In genomic region chr10:3760083-3760482, GRCh38 we compare ENCODE assay signal across 24 cellular contexts. TPM values are rescaled to one million over a fixed set of nuclear protein-coding genes. Genes with fewer than 3 reads are reported as not detected.
DNase-seq lines count a peak whose midpoint lies in the region; ATAC-seq and TF ChIP-seq lines count a peak whose summit lies in the region.
"Had no signal": no experiment of that assay in that cellular context is flagged by ENCODE, and none has a peak within 500 bp of the region (broad histone marks: within the 10 kb centered on the region; RNA-seq: fewer than 3 reads in every experiment).

No MANE protein-coding gene starts in this region.

- H3K4me1 Mint-ChIP-seq in activated CD8-positive, alpha-beta memory T cell treated with anti-CD3 and anti-CD28 coated beads, Interleukin-2, amount 10 ng/mL, durations not matched to agents 7 days and 5 days, result peaks cover 95% of the 10 kb centered on the region
- peaks cover 69% of the 10 kb centered on the region for H3K4me1 Mint-ChIP-seq in central memory CD8-positive, alpha-beta T cell
- H3K4me1 Mint-ChIP-seq in osteocyte (ENCODE audit: unreplicated experiment), result peaks cover 10% of the 10 kb centered on the region

- H3K4me3 ChIP-seq in HEK293 (ENCODE audit: low read depth, low read length) (no peak overlapping the region), foreskin fibroblast (ENCODE audit: low read depth in 1 of 2, low read length in 2 of 2) (no peak overlapping the region)
- H3K4me3 ChIP-seq: body of pancreas, ovary, upper lobe of left lung had no signal

- H3K27me3 Mint-ChIP-seq in activated CD8-positive, alpha-beta memory T cell treated with anti-CD3 and anti-CD28 coated beads, Interleukin-2, amount 10 ng/mL, durations not matched to agents 7 days and 5 days, result no peaks in the 10 kb centered on the region
- no peaks in the 10 kb centered on the region for H3K27me3 Mint-ChIP-seq in central memory CD8-positive, alpha-beta T cell
- H3K27me3 Mint-ChIP-seq in osteocyte (ENCODE audit: unreplicated experiment), result peaks cover under 1% of the 10 kb centered on the region

- H3K36me3 ChIP-seq in HEK293 (ENCODE audit: control insufficient read depth in 2 of 2, insufficient read depth in 1 of 2, low read length in 2 of 2), result no peaks in the 10 kb centered on the region
- H3K36me3 ChIP-seq: ovary, upper lobe of left lung had no signal

- peaks cover 12% of the 10 kb centered on the region for H3K36me3 Mint-ChIP-seq in activated CD8-positive, alpha-beta memory T cell treated with anti-CD3 and anti-CD28 coated beads, Interleukin-2, amount 10 ng/mL, durations not matched to agents 7 days and 5 days
- H3K36me3 Mint-ChIP-seq in central memory CD8-positive, alpha-beta T cell (ENCODE audit: insufficient read depth), result peaks cover 12% of the 10 kb centered on the region
- H3K36me3 Mint-ChIP-seq in osteocyte (ENCODE audit: unreplicated experiment), result no peaks in the 10 kb centered on the region
- H3K36me3 Mint-ChIP-seq: T-cell had no signal

- DNase-seq in activated CD8-positive, alpha-beta memory T cell treated with anti-CD3 and anti-CD28 coated beads, Interleukin-2, amount 50 U/mL, for 48 hours, result peak; percentile 51
- no peak for DNase-seq in activated CD8-positive, alpha-beta memory T cell treated with anti-CD3 and anti-CD28 coated beads, Interleukin-2, amount 10 ng/mL, durations not matched to agents 7 days and 5 days
- no peak for DNase-seq in central memory CD8-positive, alpha-beta T cell (ENCODE audit: low spot score in 2 of 2)
- peak; percentile 56 for DNase-seq in osteocyte (ENCODE audit: extremely low spot score, unreplicated experiment)
- no peak for DNase-seq in foreskin fibroblast
- DNase-seq in cerebellar nuclear complex (lab: John Stamatoyannopoulos, UW), result no peak
- DNase-seq: ACHN; activated gamma-delta T cell; body of pancreas; effector CD4-positive, alpha-beta T cell; NCI-H1417 treated with DMSO at 0.1 percent for 48 hours; NCI-H2081; NCI-H2227 treated with DMSO at 0.1 percent for 48 hours; ovary; RPMI8226; small intestine; stimulated activated CD4-positive, alpha-beta T cell treated with anti-CD3 and anti-CD28 coated beads, Interleukin-1b, Interleukin-23, amount 100 ng/mL, for 48 hours; T-cell had no signal

- H3K27ac Mint-ChIP-seq in activated CD8-positive, alpha-beta memory T cell treated with anti-CD3 and anti-CD28 coated beads, Interleukin-2, amount 10 ng/mL, durations not matched to agents 7 days and 5 days, result no peak overlapping the region
- peak overlapping the region; percentile 97 for H3K27ac Mint-ChIP-seq in central memory CD8-positive, alpha-beta T cell (ENCODE audit: low read depth)
- H3K27ac Mint-ChIP-seq in osteocyte (ENCODE audit: unreplicated experiment), result no peak overlapping the region
- H3K27ac Mint-ChIP-seq: nephron had no signal

- TF ChIP-seq CTCF in HEK293 (tag by site-specific recombination; IDR thresholded peaks at IDR 0.05) (no peak), osteocyte (IDR thresholded peaks at IDR 0.05) (no peak), foreskin fibroblast (IDR thresholded peaks at IDR 0.05; ENCODE audit: low read depth, low read length) (no peak)

- CTCF ChIA-PET in activated CD8-positive, alpha-beta memory T cell treated with anti-CD3 and anti-CD28 coated beads, Interleukin-2, amount 10 ng/mL, durations not matched to agents 7 days and 5 days (lab: Charles Lee), result no interaction called here
- CTCF ChIA-PET in HEK293 (lab: Yijun Ruan, JAX), result no interaction called here

- H3K9me3 Mint-ChIP-seq in activated CD8-positive, alpha-beta memory T cell treated with anti-CD3 and anti-CD28 coated beads, Interleukin-2, amount 10 ng/mL, durations not matched to agents 7 days and 5 days (ENCODE audit: low read depth), result peaks cover 3% of the 10 kb centered on the region
- H3K9me3 Mint-ChIP-seq in central memory CD8-positive, alpha-beta T cell, result no peaks in the 10 kb centered on the region
- H3K9me3 Mint-ChIP-seq in osteocyte (ENCODE audit: unreplicated experiment), result no peaks in the 10 kb centered on the region
- H3K9me3 Mint-ChIP-seq: nephron, T-cell had no signal

- ATAC-seq in activated CD8-positive, alpha-beta memory T cell treated with anti-CD3 and anti-CD28 coated beads, Interleukin-2, amount 10 ng/mL, durations not matched to agents 7 days and 5 days, result no peak
- ATAC-seq in central memory CD8-positive, alpha-beta T cell (replicated peaks; ENCODE audit: extremely low read depth, poor library complexity, severe bottlenecking), result no peak
- ATAC-seq in HG02970 (IDR thresholded peaks at IDR 0.05; ENCODE audit: low FRiP score, unreplicated experiment), result no peak
- ATAC-seq: body of pancreas, HCT116, T-cell had no signal

- H3K4me3 Mint-ChIP-seq in activated CD8-positive, alpha-beta memory T cell treated with anti-CD3 and anti-CD28 coated beads, Interleukin-2, amount 10 ng/mL, durations not matched to agents 7 days and 5 days, result no peak overlapping the region
- H3K4me3 Mint-ChIP-seq in central memory CD8-positive, alpha-beta T cell, result peak overlapping the region; percentile 5
- H3K4me3 Mint-ChIP-seq in osteocyte (ENCODE audit: unreplicated experiment), result no peak overlapping the region
- H3K4me3 Mint-ChIP-seq: nephron had no signal

- H3K27ac ChIP-seq in HEK293 (ENCODE audit: extremely low read depth, low read depth, low read length), result no peak overlapping the region
- H3K27ac ChIP-seq: body of pancreas, epithelial cell of prostate, ovary, upper lobe of left lung had no signal

- H3K4me1 ChIP-seq in HEK293 (ENCODE audit: control insufficient read depth, insufficient read depth, low read length), result no peaks in the 10 kb centered on the region
- H3K4me1 ChIP-seq: body of pancreas had no signal

- POLR2A ChIA-PET in HEK293 (lab: Yijun Ruan, JAX), result no interaction called here

- no peaks in the 10 kb centered on the region for H3K9me3 ChIP-seq in HEK293 (ENCODE audit: control insufficient read depth, insufficient read depth, low read depth, low read length)
- H3K9me3 ChIP-seq: body of pancreas, ovary, upper lobe of left lung had no signal

TF ChIP-seq in HEK293, 187 proteins besides CTCF, POLR2A, EP300 and RAD21:
- TF ChIP-seq ZNF433 (tag by site-specific recombination; IDR thresholded peaks at IDR 0.05; ENCODE audit: low read depth) (no peak), ZNF654 (tag by site-specific recombination; IDR thresholded peaks at IDR 0.05; ENCODE audit: low read depth) (no peak), ZNF48 (tag by site-specific recombination; IDR thresholded peaks at IDR 0.05) (no peak), PRDM4 (tag by site-specific recombination; IDR thresholded peaks at IDR 0.05) (peak; percentile 62; the same call in 1 of the 2 replicates), ZNF248 (tag by site-specific recombination; IDR thresholded peaks at IDR 0.05) (no peak), ZNF174 (tag by site-specific recombination; IDR thresholded peaks at IDR 0.05) (no peak), ZNF629 (tag by site-specific recombination; IDR thresholded peaks at IDR 0.05) (no peak), MEIS1 (CRISPR knock-in tag; IDR thresholded peaks at IDR 0.05; ENCODE audit: borderline replicate concordance) (no peak)

RNA-seq across cellular contexts. Expression of gene KLF6, which starts 24.9 kb away (rescaled TPM):
- total RNA-seq in activated CD8-positive, alpha-beta memory T cell treated with anti-CD3 and anti-CD28 coated beads, Interleukin-2, amount 10 ng/mL, durations not matched to agents 7 days and 5 days, result 100 to 1,000 TPM; 149 to 208 TPM
- 263 and 341 TPM in 2 replicates for total RNA-seq in osteocyte

Comparison
In these comparisons a context has a peak if more than half of its experiments do, and no peak if none do; other contexts are left out.
1. DNase-seq: peak in activated CD8-positive, alpha-beta memory T cell treated with anti-CD3 and anti-CD28 coated beads, Interleukin-2, amount 50 U/mL, for 48 hours (single experiment) and osteocyte (single experiment); none in activated CD8-positive, alpha-beta memory T cell treated with anti-CD3 and anti-CD28 coated beads, Interleukin-2, amount 10 ng/mL, durations not matched to agents 7 days and 5 days (single experiment), central memory CD8-positive, alpha-beta T cell (0 of 2), foreskin fibroblast (0 of 2) and cerebellar nuclear complex (0 of 2).